In genomic region chr4:41359069-41359769, GRCh38 we compare ENCODE assay signal across 11 cellular contexts.
DNase-seq lines count a peak whose midpoint lies in the region; ATAC-seq, FAIRE-seq and TF ChIP-seq lines count a peak whose summit lies in the region.
"Had no signal": no experiment of that assay in that cellular context is flagged by ENCODE, and none has a peak within 500 bp of the region (broad histone marks: within the 10 kb centered on the region; RNA-seq: fewer than 3 reads in every experiment).

No MANE protein-coding gene starts in this region.

- FAIRE-seq in K562 (lab: Jason Lieb, UNC) = no peak

- H3K4me3 Mint-ChIP-seq in stimulated activated naive B cell treated with anti-CD40 and anti-IgM and Interleukin-4, amounts not matched to agents 10 μg/mL and 1 μg/mL and 100 μg/mL, for 72 hours = no peak overlapping the region
- no peak overlapping the region for H3K4me3 Mint-ChIP-seq in activated CD8-positive, alpha-beta memory T cell treated with anti-CD3 and anti-CD28 coated beads, Interleukin-2, amount 10 ng/mL, durations not matched to agents 7 days and 5 days

- ATAC-seq in K562 (peak; percentile 54; the same call in 1 of the 3 replicates), HG03095 (IDR thresholded peaks at IDR 0.05; ENCODE audit: unreplicated experiment) (no peak)
- no peak for ATAC-seq in stimulated activated naive B cell treated with anti-CD40 and anti-IgM and Interleukin-4, amounts not matched to agents 10 μg/mL and 1 μg/mL and 100 μg/mL, for 72 hours (replicated peaks)
- ATAC-seq in activated CD8-positive, alpha-beta memory T cell treated with anti-CD3 and anti-CD28 coated beads, Interleukin-2, amount 10 ng/mL, durations not matched to agents 7 days and 5 days = no peak
- ATAC-seq: activated T-cell treated with anti-CD3 and anti-CD28 coated beads, Interleukin-2, amount 50 U/mL, for 72 hours had no signal

- POLR2A ChIA-PET in K562 (lab: Yijun Ruan, JAX) = interaction anchor here (0.7 to 1.2 kb wide), 2 partner anchors 9 to 136 kb away, joined by 3 to 4 read pairs; no protein-coding TSS in a partner anchor

- H3K9me1 ChIP-seq in K562 (ENCODE audit: control insufficient read depth, insufficient read depth, low read length) = no peaks in the 10 kb centered on the region

- no peak for TF ChIP-seq EP300 in K562 (IDR thresholded peaks at IDR 0.05; ENCODE audit: low read length)
- TF ChIP-seq EP300 in neural cell (conservative IDR thresholded peaks at IDR 0.05; ENCODE audit: poor library complexity, severe bottlenecking) = no peak

- no peaks in the 10 kb centered on the region for H3K27me3 ChIP-seq in BE2C
- peaks cover 3 to 30% of the 10 kb centered on the region in 2 experiments; a peak in 4 of 5 replicates for H3K27me3 ChIP-seq in K562 (ENCODE audit: control insufficient read depth in 2 of 2, insufficient read depth in 2 of 2, low read length in 2 of 2)
- peaks cover 5% of the 10 kb centered on the region for H3K27me3 ChIP-seq in neural cell (ENCODE audit: insufficient read depth, low read depth, low read length)

- no peak for TF ChIP-seq RAD21 in K562 (CRISPR knock-in tag; conservative IDR thresholded peaks at IDR 0.05 in 1 of 2, IDR thresholded peaks at IDR 0.05 in 1 of 2)
- no peak for TF ChIP-seq RAD21 in neural cell (conservative IDR thresholded peaks at IDR 0.05)

- no peak overlapping the region for H3K9ac ChIP-seq in K562 (ENCODE audit: insufficient read depth in 1 of 2, low read depth in 2 of 2, low read length in 2 of 2)
- H3K9ac ChIP-seq in neural cell (ENCODE audit: low read length) = no peak overlapping the region

- H2AFZ ChIP-seq in K562 (ENCODE audit: low read depth, low read length) (no peak overlapping the region), neural cell (ENCODE audit: low read depth, low read length) (no peak overlapping the region)

- H3K36me3 ChIP-seq in BE2C (peaks cover 6% of the 10 kb centered on the region; the same call in 1 of the 2 replicates), K562 (ENCODE audit: control insufficient read depth, insufficient read depth, low read length) (no peaks in the 10 kb centered on the region), neural cell (ENCODE audit: insufficient read depth, low read length) (no peaks in the 10 kb centered on the region)

- no peaks in the 10 kb centered on the region for H3K79me2 ChIP-seq in K562 (ENCODE audit: control insufficient read depth, insufficient read depth, low read length)
- H3K79me2 ChIP-seq in neural cell (replicated peaks; ENCODE audit: insufficient read depth, low read length) = no peaks in the 10 kb centered on the region

- H3K36me3 Mint-ChIP-seq in stimulated activated naive B cell treated with anti-CD40 and anti-IgM and Interleukin-4, amounts not matched to agents 10 μg/mL and 1 μg/mL and 100 μg/mL, for 72 hours = peaks cover 0 to 3% of the 10 kb centered on the region in 2 donors
- no peaks in the 10 kb centered on the region for H3K36me3 Mint-ChIP-seq in activated CD8-positive, alpha-beta memory T cell treated with anti-CD3 and anti-CD28 coated beads, Interleukin-2, amount 10 ng/mL, durations not matched to agents 7 days and 5 days

- peak overlapping the region; percentile 90 for H3K4me3 ChIP-seq in BE2C (ENCODE audit: low read depth, low read length)
- H3K4me3 ChIP-seq in K562 = no peak overlapping the region
- peak overlapping the region; percentile 97 for H3K4me3 ChIP-seq in neural cell (ENCODE audit: low read length)

- peaks cover 50 to 62% of the 10 kb centered on the region in 2 donors for H3K27me3 Mint-ChIP-seq in stimulated activated naive B cell treated with anti-CD40 and anti-IgM and Interleukin-4, amounts not matched to agents 10 μg/mL and 1 μg/mL and 100 μg/mL, for 72 hours
- H3K27me3 Mint-ChIP-seq in activated CD8-positive, alpha-beta memory T cell treated with anti-CD3 and anti-CD28 coated beads, Interleukin-2, amount 10 ng/mL, durations not matched to agents 7 days and 5 days = peaks cover 42% of the 10 kb centered on the region

- CTCF ChIA-PET in K562 (lab: Yijun Ruan, JAX; ENCODE audit: low intra/inter-chr PET ratio) = no interaction called here
- CTCF ChIA-PET in activated CD8-positive, alpha-beta memory T cell treated with anti-CD3 and anti-CD28 coated beads, Interleukin-2, amount 10 ng/mL, durations not matched to agents 7 days and 5 days (lab: Charles Lee) = interaction anchor here (0.5 kb wide), 1 partner anchor 11 kb away, joined by 3 read pairs; no protein-coding TSS in a partner anchor

- in situ Hi-C loops in K562 (cut with MboI) = no loop called here

- H3K27ac ChIP-seq in K562 (ENCODE audit: extremely low read depth, low read depth, low read length) = no peak overlapping the region
- H3K27ac ChIP-seq in neural cell (ENCODE audit: low read length) = no peak overlapping the region

- 3% methylated on average over 14 of the region's 14 CpGs for WGBS in K562 (ENCODE audit: insufficient coverage, low coverage, missing lambda C conversion rate)

- no peak for TF ChIP-seq POLR2A in K562 (conservative IDR thresholded peaks at IDR 0.05)

- H3K9me3 Mint-ChIP-seq in stimulated activated naive B cell treated with anti-CD40 and anti-IgM and Interleukin-4, amounts not matched to agents 10 μg/mL and 1 μg/mL and 100 μg/mL, for 72 hours = peaks cover 1 to 7% of the 10 kb centered on the region in 2 donors
- no peaks in the 10 kb centered on the region for H3K9me3 Mint-ChIP-seq in activated CD8-positive, alpha-beta memory T cell treated with anti-CD3 and anti-CD28 coated beads, Interleukin-2, amount 10 ng/mL, durations not matched to agents 7 days and 5 days (ENCODE audit: low read depth)

- H4K20me1 ChIP-seq in K562 (replicated peaks; ENCODE audit: control insufficient read depth, insufficient read depth, low read length) (no peaks in the 10 kb centered on the region), neural cell (ENCODE audit: insufficient read depth) (no peaks in the 10 kb centered on the region)

- no peaks in the 10 kb centered on the region for H3F3A ChIP-seq in neural cell (ENCODE audit: insufficient read depth, low read length, poor library complexity, severe bottlenecking)

- H3K4me1 ChIP-seq in BE2C (peaks cover 17% of the 10 kb centered on the region), K562 (replicated peaks in 1 of 2; ENCODE audit: control insufficient read depth in 2 of 2, insufficient read depth in 2 of 2, low read length in 2 of 2) (peaks cover 0 to 13% of the 10 kb centered on the region in 2 experiments; a peak in 2 of 5 replicates)

- intact Hi-C loops in K562 (cut with micrococcal nuclease) = no loop called here

- peak; percentile 84 for DNase-seq in BE2C
- peak; percentile 34 for DNase-seq in HT-29 (ENCODE audit: low spot score)
- no peak for DNase-seq in K562 (ENCODE audit: extremely low read depth in 1 of 4, low spot score in 3 of 4)
- DNase-seq in GF-D8 (lab: John Stamatoyannopoulos, UW) = no peak
- DNase-seq in stimulated activated naive B cell treated with anti-CD40 and anti-IgM and Interleukin-4, amounts not matched to agents 10 μg/mL and 1 μg/mL and 100 μg/mL, for 72 hours = no peak
- DNase-seq in activated CD8-positive, alpha-beta memory T cell treated with anti-CD3 and anti-CD28 coated beads, Interleukin-2, amount 10 ng/mL, durations not matched to agents 7 days and 5 days = no peak
- DNase-seq: activated T-cell treated with anti-CD3 and anti-CD28 coated beads, Interleukin-2, amount 50 U/mL, for 72 hours; effector memory CD4-positive, alpha-beta T cell; midbrain had no signal

- H3K9me3 ChIP-seq in BE2C (no peaks in the 10 kb centered on the region), K562 (replicated peaks; ENCODE audit: control insufficient read depth, insufficient read depth, low read depth, low read length) (no peaks in the 10 kb centered on the region), neural cell (ENCODE audit: low read length) (no peaks in the 10 kb centered on the region)

- no peaks in the 10 kb centered on the region for H3K9me2 ChIP-seq in neural cell (ENCODE audit: insufficient read depth, low read length)

- peaks cover 0 to 20% of the 10 kb centered on the region in 2 donors for H3K4me1 Mint-ChIP-seq in stimulated activated naive B cell treated with anti-CD40 and anti-IgM and Interleukin-4, amounts not matched to agents 10 μg/mL and 1 μg/mL and 100 μg/mL, for 72 hours
- no peaks in the 10 kb centered on the region for H3K4me1 Mint-ChIP-seq in activated CD8-positive, alpha-beta memory T cell treated with anti-CD3 and anti-CD28 coated beads, Interleukin-2, amount 10 ng/mL, durations not matched to agents 7 days and 5 days

- no peak overlapping the region for H3K27ac Mint-ChIP-seq in stimulated activated naive B cell treated with anti-CD40 and anti-IgM and Interleukin-4, amounts not matched to agents 10 μg/mL and 1 μg/mL and 100 μg/mL, for 72 hours
- no peak overlapping the region for H3K27ac Mint-ChIP-seq in activated CD8-positive, alpha-beta memory T cell treated with anti-CD3 and anti-CD28 coated beads, Interleukin-2, amount 10 ng/mL, durations not matched to agents 7 days and 5 days
- H3K27ac Mint-ChIP-seq: activated T-cell treated with anti-CD3 and anti-CD28 coated beads, Interleukin-2, amount 50 U/mL, for 72 hours had no signal

- BruUV-seq in K562 (replicated peaks; lab: Mats Ljungman, UMichigan) = no TSS peak

- TF ChIP-seq CTCF in BE2C (IDR thresholded peaks at IDR 0.05; ENCODE audit: low read depth, low read length) = peak; percentile 59
- TF ChIP-seq CTCF in K562 (IDR thresholded peaks at IDR 0.05 in 2 of 3, conservative IDR thresholded peaks at IDR 0.05 in 1 of 3; ENCODE audit: insufficient read depth in 2 of 3, low read depth in 1 of 3, low read length in 3 of 3) = no peak
- TF ChIP-seq CTCF in neural cell (IDR thresholded peaks at IDR 0.05; ENCODE audit: poor library complexity, severe bottlenecking) = no peak

- H3K4me2 ChIP-seq in K562 (ENCODE audit: insufficient read depth, low read length) = no peak overlapping the region
- H3K4me2 ChIP-seq in neural cell (ENCODE audit: low read length) = no peak overlapping the region

TF ChIP-seq in K562, 482 proteins besides CTCF, POLR2A, EP300 and RAD21 (continues in another document):
- TF ChIP-seq CBX5 (IDR thresholded peaks at IDR 0.05; ENCODE audit: borderline replicate concordance, low read depth) (no peak), HEY1 (CRISPR knock-in tag; IDR thresholded peaks at IDR 0.05; ENCODE audit: borderline replicate concordance) (no peak), SNAPC5 (CRISPR knock-in tag; IDR thresholded peaks at IDR 0.05) (no peak)

Comparison
In these comparisons a context has a peak if more than half of its experiments do, and no peak if none do; other contexts are left out.
1. DNase-seq: peak in BE2C (single experiment) and HT-29 (single experiment); none in K562 (0 of 4), GF-D8 (single experiment), stimulated activated naive B cell treated with anti-CD40 and anti-IgM and Interleukin-4, amounts not matched to agents 10 μg/mL and 1 μg/mL and 100 μg/mL, for 72 hours (single experiment) and activated CD8-positive, alpha-beta memory T cell treated with anti-CD3 and anti-CD28 coated beads, Interleukin-2, amount 10 ng/mL, durations not matched to agents 7 days and 5 days (single experiment).